In genomic region chr16:67446968-67447507, GRCh38 we compare ENCODE assay signal across 1 cellular context.
TF ChIP-seq lines count a peak whose summit lies in the region.

No MANE protein-coding gene starts in this region.

TF ChIP-seq in HepG2, 621 proteins besides CTCF, POLR2A, EP300 and RAD21 (continued from another document):
- TF ChIP-seq DZIP1 (CRISPR knock-in tag; IDR thresholded peaks at IDR 0.05) (no peak), ZNF468 (CRISPR knock-in tag; IDR thresholded peaks at IDR 0.05) (no peak), MBNL3 (CRISPR knock-in tag; conservative IDR thresholded peaks at IDR 0.05) (no peak), HMGA1 (CRISPR knock-in tag; conservative IDR thresholded peaks at IDR 0.05) (no peak), RARG (CRISPR knock-in tag; IDR thresholded peaks at IDR 0.05; ENCODE audit: low read depth) (no peak), ZNF281 (CRISPR knock-in tag; IDR thresholded peaks at IDR 0.05; ENCODE audit: borderline replicate concordance) (0 out of 2 replicates have a peak, but pooled peaks have one; percentile 2), KMT2B (CRISPR knock-in tag; IDR thresholded peaks at IDR 0.05) (no peak), GLI4 (CRISPR knock-in tag; IDR thresholded peaks at IDR 0.05; ENCODE audit: borderline replicate concordance) (no peak)
TF ChIP-seq in HepG2: peak in this region for 6.
